ENCODE assay signal across 1 cellular context in genomic region chr11:72782081-72782920, GRCh38.
TF ChIP-seq lines count a peak whose summit lies in the region.

No MANE protein-coding gene starts in this region.

TF ChIP-seq in GM12878, 131 proteins besides CTCF, POLR2A, EP300 and RAD21 (continued from another document):
- TF ChIP-seq, protein P1, sequence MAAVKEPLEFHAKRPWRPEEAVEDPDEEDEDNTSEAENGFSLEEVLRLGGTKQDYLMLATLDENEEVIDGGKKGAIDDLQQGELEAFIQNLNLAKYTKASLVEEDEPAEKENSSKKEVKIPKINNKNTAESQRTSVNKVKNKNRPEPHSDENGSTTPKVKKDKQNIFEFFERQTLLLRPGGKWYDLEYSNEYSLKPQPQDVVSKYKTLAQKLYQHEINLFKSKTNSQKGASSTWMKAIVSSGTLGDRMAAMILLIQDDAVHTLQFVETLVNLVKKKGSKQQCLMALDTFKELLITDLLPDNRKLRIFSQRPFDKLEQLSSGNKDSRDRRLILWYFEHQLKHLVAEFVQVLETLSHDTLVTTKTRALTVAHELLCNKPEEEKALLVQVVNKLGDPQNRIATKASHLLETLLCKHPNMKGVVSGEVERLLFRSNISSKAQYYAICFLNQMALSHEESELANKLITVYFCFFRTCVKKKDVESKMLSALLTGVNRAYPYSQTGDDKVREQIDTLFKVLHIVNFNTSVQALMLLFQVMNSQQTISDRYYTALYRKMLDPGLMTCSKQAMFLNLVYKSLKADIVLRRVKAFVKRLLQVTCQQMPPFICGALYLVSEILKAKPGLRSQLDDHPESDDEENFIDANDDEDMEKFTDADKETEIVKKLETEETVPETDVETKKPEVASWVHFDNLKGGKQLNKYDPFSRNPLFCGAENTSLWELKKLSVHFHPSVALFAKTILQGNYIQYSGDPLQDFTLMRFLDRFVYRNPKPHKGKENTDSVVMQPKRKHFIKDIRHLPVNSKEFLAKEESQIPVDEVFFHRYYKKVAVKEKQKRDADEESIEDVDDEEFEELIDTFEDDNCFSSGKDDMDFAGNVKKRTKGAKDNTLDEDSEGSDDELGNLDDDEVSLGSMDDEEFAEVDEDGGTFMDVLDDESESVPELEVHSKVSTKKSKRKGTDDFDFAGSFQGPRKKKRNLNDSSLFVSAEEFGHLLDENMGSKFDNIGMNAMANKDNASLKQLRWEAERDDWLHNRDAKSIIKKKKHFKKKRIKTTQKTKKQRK (IDR thresholded peaks at IDR 0.05; ENCODE audit: low read depth, low read length), result no peak
- TF ChIP-seq ATF2 (IDR thresholded peaks at IDR 0.05; ENCODE audit: low read length) (no peak), JUND (IDR thresholded peaks at IDR 0.05; ENCODE audit: low read depth, low read length) (no peak), PKNOX1 (IDR thresholded peaks at IDR 0.05) (no peak), RB1 (IDR thresholded peaks at IDR 0.05; ENCODE audit: borderline replicate concordance) (no peak), SMAD1 (IDR thresholded peaks at IDR 0.05; ENCODE audit: low read depth, partially characterized antibody) (no peak)
